In the genomic region with DNA sequence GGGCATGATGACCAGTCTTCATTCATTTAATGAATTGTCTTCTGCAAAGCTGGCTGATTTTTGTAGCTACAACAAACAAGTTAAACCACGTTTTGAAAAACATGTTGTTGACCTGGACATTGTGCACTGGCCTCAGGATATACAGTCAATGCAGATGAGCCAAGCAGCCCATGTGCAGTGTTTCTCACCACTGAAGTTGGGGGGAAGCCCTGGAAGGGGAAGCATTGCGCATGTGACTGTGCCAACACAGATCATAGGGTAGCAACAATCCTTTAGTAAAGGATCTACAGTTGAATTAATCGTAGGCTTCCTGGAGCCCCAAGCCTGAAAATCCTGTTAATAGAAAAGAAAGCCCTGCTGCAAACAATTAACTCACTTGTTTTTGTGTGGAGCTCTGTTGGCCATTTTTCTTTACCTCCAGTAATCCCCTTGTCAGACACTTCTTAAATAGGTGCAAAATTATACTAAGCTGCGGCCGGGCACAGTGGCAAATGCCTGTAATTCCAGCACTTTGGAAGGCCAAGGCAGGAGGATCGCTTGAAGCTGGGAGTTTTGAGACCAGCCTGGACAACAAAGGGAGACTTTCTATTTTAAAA, we compare ENCODE assay signal across 20 cellular contexts.
DNase-seq lines count a peak whose midpoint lies in the region; ATAC-seq and TF ChIP-seq lines count a peak whose summit lies in the region.
"Had no signal": no experiment of that assay in that cellular context is flagged by ENCODE, and none has a peak within 500 bp of the region (broad histone marks: within the 10 kb centered on the region; RNA-seq: fewer than 3 reads in every experiment).

No MANE protein-coding gene starts in this region.

- peak; percentile 64 for ATAC-seq in upper lobe of right lung
- ATAC-seq: activated CD4-positive, CD25-positive, alpha-beta regulatory T cell treated with anti-CD3 and anti-CD28 coated beads, Interleukin-2, amount 50 U/mL, for 24 hours; activated CD8-positive, alpha-beta T cell treated with anti-CD3 and anti-CD28 coated beads for 36 hours; CD8-positive, alpha-beta T cell; left ventricle myocardium superior had no signal

- H3K9ac ChIP-seq in HUES64 (ENCODE audit: low read depth, low read length), result peak overlapping the region; percentile 2; the same call in 1 of the 2 replicates

- peak overlapping the region; percentile 39 for H3K27ac ChIP-seq in HUES64 (ENCODE audit: low read depth, low read length)
- H3K27ac ChIP-seq in upper lobe of right lung, result no peak overlapping the region
- H3K27ac ChIP-seq in uterus, result no peak overlapping the region
- H3K27ac ChIP-seq: skin epidermis, suprapubic skin had no signal

- H3K9me3 ChIP-seq in HUES64 (ENCODE audit: insufficient read depth, low read depth, low read length) (no peaks in the 10 kb centered on the region), upper lobe of right lung (no peaks in the 10 kb centered on the region), uterus (no peaks in the 10 kb centered on the region)
- H3K9me3 ChIP-seq: suprapubic skin had no signal

- no peaks in the 10 kb centered on the region for H3K36me3 ChIP-seq in HUES64 (ENCODE audit: insufficient read depth, low read length)
- H3K36me3 ChIP-seq in upper lobe of right lung, result no peaks in the 10 kb centered on the region
- no peaks in the 10 kb centered on the region for H3K36me3 ChIP-seq in uterus
- H3K36me3 ChIP-seq: suprapubic skin had no signal

- intact Hi-C loops in upper lobe of right lung (cut with DNase I), result no loop called here
- intact Hi-C loops in uterus (cut with DNase I; ENCODE audit: low total_unique reads), result no loop called here

- H3K4me3 ChIP-seq in HUES64 (ENCODE audit: low read length) (no peak overlapping the region), upper lobe of right lung (no peak overlapping the region), uterus (no peak overlapping the region)
- H3K4me3 ChIP-seq: skin epidermis, suprapubic skin had no signal

- H3K4me1 ChIP-seq in HUES64 (ENCODE audit: insufficient read depth, low read length), result peaks cover 6% of the 10 kb centered on the region; the same call in 1 of the 2 replicates
- no peaks in the 10 kb centered on the region for H3K4me1 ChIP-seq in upper lobe of right lung
- no peaks in the 10 kb centered on the region for H3K4me1 ChIP-seq in uterus
- H3K4me1 ChIP-seq: suprapubic skin had no signal

- DNase-seq in RPMI7951 (ENCODE audit: low read depth) (peak; percentile 1), foreskin melanocyte (peak; percentile 18), upper lobe of right lung (no peak), NCI-H1092 (lab: John Stamatoyannopoulos, UW) (no peak), ACHN (no peak), uterus (no peak)
- DNase-seq: activated CD8-positive, alpha-beta T cell treated with anti-CD3 and anti-CD28 coated beads for 36 hours; amniotic stem cell; CD8-positive, alpha-beta T cell; GDM1; left ventricle myocardium superior; NCI-H1694; NCI-H2171 treated with DMSO at 0.1 percent for 48 hours; NCI-H526; stimulated activated CD4-positive, alpha-beta T cell treated with anti-CD3 and anti-CD28 coated beads, Interleukin-1b, Interleukin-23, amount 100 ng/mL, for 48 hours; T1000 had no signal

- TF ChIP-seq CTCF in upper lobe of right lung (IDR thresholded peaks at IDR 0.05), result no peak
- TF ChIP-seq CTCF in uterus (IDR thresholded peaks at IDR 0.05), result no peak

- no peaks in the 10 kb centered on the region for H3K27me3 ChIP-seq in HUES64 (ENCODE audit: insufficient read depth, low read length)
- H3K27me3 ChIP-seq in upper lobe of right lung, result no peaks in the 10 kb centered on the region
- H3K27me3 ChIP-seq in uterus, result no peaks in the 10 kb centered on the region
- H3K27me3 ChIP-seq: suprapubic skin had no signal

- in situ Hi-C loops in ACHN (cut with HindIII; ENCODE audit: low pct_ligation_motif_present, low pct_unique_long_range_greater_than_20kb, low sequenced_read_pairs), result no loop called here

- WGBS in HUES64, result 85% methylated on average over 6 of the region's 6 CpGs

- no peak for TF ChIP-seq POLR2A in uterus (IDR thresholded peaks at IDR 0.05)

Comparison
In these comparisons a context has a peak if more than half of its experiments do, and no peak if none do; other contexts are left out.
1. DNase-seq: peak in RPMI7951 (single experiment) and foreskin melanocyte (single experiment); none in upper lobe of right lung (single experiment), NCI-H1092 (single experiment), ACHN (single experiment) and uterus (0 of 2).